In the genomic region with DNA sequence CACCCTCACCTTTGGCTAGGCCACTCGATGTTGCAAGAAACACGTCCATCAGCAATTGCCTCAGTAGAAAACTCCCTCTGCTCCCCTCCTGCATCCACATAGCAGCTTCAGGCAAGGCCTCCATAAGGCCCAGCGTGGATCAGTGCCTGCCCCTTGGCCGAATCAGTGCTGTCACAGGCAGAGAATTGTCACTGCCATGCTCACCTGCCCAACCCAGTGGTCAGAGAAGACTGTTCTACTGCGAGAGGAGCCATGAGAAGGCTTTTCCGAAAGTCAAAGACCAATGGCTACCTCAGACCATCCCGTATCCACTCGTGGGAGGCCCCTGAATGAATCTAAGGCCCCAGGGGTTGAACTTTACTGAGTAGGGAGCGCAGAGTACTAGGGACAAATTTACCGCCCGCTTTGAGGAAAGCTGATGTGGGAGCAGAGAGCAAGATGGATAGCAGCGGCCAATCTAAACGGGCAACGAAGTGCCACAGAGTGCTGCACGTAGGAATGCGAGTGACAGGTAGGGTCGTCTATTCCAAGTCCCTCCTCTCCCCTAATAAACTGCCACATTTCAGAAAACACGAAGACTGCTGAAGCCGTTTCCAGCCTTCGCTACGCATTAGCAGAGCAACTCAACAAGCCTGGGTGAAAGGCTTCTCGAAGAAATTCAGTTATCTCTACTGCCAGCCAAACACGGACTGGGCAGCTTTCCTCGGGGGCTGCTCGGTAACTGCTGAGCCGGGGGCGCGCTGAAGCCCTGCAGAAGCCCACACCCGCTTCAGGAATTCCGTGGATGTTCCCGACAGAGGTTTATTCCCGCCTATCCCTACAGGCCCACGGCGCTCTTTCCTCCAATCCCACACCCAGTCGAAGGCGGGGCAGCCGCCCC, we compare ENCODE assay signal across 8 cellular contexts. TPM values are rescaled to one million over a fixed set of nuclear protein-coding genes. Genes with fewer than 3 reads are reported as not detected.
A peak's percentile ranks its signal among the peaks of the same experiment; 100 is the strongest.
DNase-seq lines count a peak whose midpoint lies in the region; ATAC-seq, FAIRE-seq and TF ChIP-seq lines count a peak whose summit lies in the region.

No MANE protein-coding gene starts in this region.

- peaks cover 13% of the 10 kb centered on the region for H3K4me1 Mint-ChIP-seq in astrocyte (ENCODE audit: low read depth, unreplicated experiment)

- H3K9ac ChIP-seq in astrocyte (ENCODE audit: low read length) (peak overlapping the region; percentile 91), skeletal muscle satellite cell (ENCODE audit: low read depth, low read length) (peak overlapping the region; percentile 90)

- H3K4me3 Mint-ChIP-seq in astrocyte (ENCODE audit: unreplicated experiment) = peak overlapping the region; percentile 88

- H3K27me3 ChIP-seq in astrocyte (ENCODE audit: insufficient read depth, low read length) = no peaks in the 10 kb centered on the region
- no peaks in the 10 kb centered on the region for H3K27me3 ChIP-seq in iPS DF 6.9 (ENCODE audit: control insufficient read depth, insufficient read depth, low read length)
- no peaks in the 10 kb centered on the region for H3K27me3 ChIP-seq in skeletal muscle satellite cell (ENCODE audit: control insufficient read depth, insufficient read depth, low read length)

- H3K27me3 Mint-ChIP-seq in astrocyte (ENCODE audit: low read depth, unreplicated experiment) = no peaks in the 10 kb centered on the region

- no CpG with 5 or more reads among the region's 37 CpGs for WGBS in iPS DF 6.9 (ENCODE audit: insufficient coverage, insufficient read length)

- ATAC-seq in HG02798 (IDR thresholded peaks at IDR 0.05; ENCODE audit: poor library complexity, unreplicated experiment) = no peak

- peak overlapping the region; percentile 82 for H3K4me3 ChIP-seq in astrocyte (ENCODE audit: insufficient read depth, low read depth, low read length)
- H3K4me3 ChIP-seq in iPS DF 6.9 (ENCODE audit: low read length) = peak overlapping the region; percentile 84; the same call in 1 of the 2 replicates
- H3K4me3 ChIP-seq in skeletal muscle satellite cell (ENCODE audit: low read length) = peak overlapping the region; percentile 82

- peak; percentile 51 for DNase-seq in activated CD8-positive, alpha-beta memory T cell treated with anti-CD3 and anti-CD28 coated beads, Interleukin-2, amount 50 U/mL, for 48 hours
- DNase-seq in activated CD8-positive, alpha-beta memory T cell treated with anti-CD3 and anti-CD28 coated beads for 24 hours = no peak
- DNase-seq in NCI-H2171 treated with DMSO at 0.1 percent for 48 hours (lab: John Stamatoyannopoulos, UW) (peak; percentile 89), astrocyte (ENCODE audit: low read depth) (peak; percentile 79), iPS DF 6.9 (ENCODE audit: low read depth, low spot score) (no peak)
- no peak for DNase-seq in stimulated activated naive CD4-positive, alpha-beta T cell treated with Interleukin-2 at 50 U/mL for 16 hours (lab: John Stamatoyannopoulos, UW)

- peak overlapping the region; percentile 99 for H2AFZ ChIP-seq in astrocyte (ENCODE audit: low read depth, low read length)

- TF ChIP-seq CTCF in astrocyte (IDR thresholded peaks at IDR 0.05; ENCODE audit: insufficient read depth, low read depth, low read length) = no peak

- H3K36me3 ChIP-seq in astrocyte (ENCODE audit: insufficient read depth, low read length) (no peaks in the 10 kb centered on the region), iPS DF 6.9 (ENCODE audit: control insufficient read depth, insufficient read depth, low read length) (no peaks in the 10 kb centered on the region), skeletal muscle satellite cell (ENCODE audit: insufficient read depth, low read length) (peaks cover 9% of the 10 kb centered on the region)

- H3K36me3 Mint-ChIP-seq in astrocyte (ENCODE audit: low read depth, unreplicated experiment) = peaks cover 3% of the 10 kb centered on the region

- peaks cover 12% of the 10 kb centered on the region for H4K20me1 ChIP-seq in astrocyte (ENCODE audit: insufficient read depth, low read length)

- H3K4me1 ChIP-seq in astrocyte (ENCODE audit: insufficient read depth, low read length) = peaks cover 11% of the 10 kb centered on the region
- 0 out of 2 replicates have a peak, but pooled peaks cover 2% of the 10 kb centered on the region for H3K4me1 ChIP-seq in iPS DF 6.9 (ENCODE audit: control insufficient read depth, insufficient read depth, low read length)
- peaks cover 16% of the 10 kb centered on the region for H3K4me1 ChIP-seq in skeletal muscle satellite cell (ENCODE audit: control insufficient read depth, insufficient read depth, low read length)

- peak overlapping the region; percentile 96 for H3K4me2 ChIP-seq in astrocyte (ENCODE audit: low read length)
- H3K4me2 ChIP-seq in skeletal muscle satellite cell (ENCODE audit: low read length) = peak overlapping the region; percentile 86

- peaks cover 3% of the 10 kb centered on the region for H3K9me3 Mint-ChIP-seq in astrocyte (ENCODE audit: unreplicated experiment)

- peak overlapping the region; percentile 83 for H3K27ac Mint-ChIP-seq in astrocyte (ENCODE audit: unreplicated experiment)

- no peak for FAIRE-seq in astrocyte (lab: Jason Lieb, UNC)

- H3K27ac ChIP-seq in astrocyte (ENCODE audit: low read depth, low read length) (peak overlapping the region; percentile 90), iPS DF 6.9 (ENCODE audit: low read length) (no peak overlapping the region)

- H3K9me3 ChIP-seq in astrocyte (ENCODE audit: insufficient read depth, low read depth, low read length) (no peaks in the 10 kb centered on the region), iPS DF 6.9 (ENCODE audit: control insufficient read depth, insufficient read depth, low read length) (no peaks in the 10 kb centered on the region), skeletal muscle satellite cell (replicated peaks; ENCODE audit: low read length) (no peaks in the 10 kb centered on the region)

- H3K79me2 ChIP-seq in astrocyte (ENCODE audit: insufficient read depth, low read length) = peaks cover 39% of the 10 kb centered on the region

RNA-seq across cellular contexts. Expression of a gene that starts 1.0 kb away (rescaled TPM):
- 57.5 and 57.7 TPM in 2 replicates for total RNA-seq in astrocyte
- 43.1 and 47.6 TPM in 2 replicates for total RNA-seq in skeletal muscle satellite cell (2012; rRNA removed)

Comparison
In these comparisons a context has a peak if more than half of its experiments do, and no peak if none do; other contexts are left out.
1. DNase-seq: peak in activated CD8-positive, alpha-beta memory T cell treated with anti-CD3 and anti-CD28 coated beads, Interleukin-2, amount 50 U/mL, for 48 hours (single experiment), NCI-H2171 treated with DMSO at 0.1 percent for 48 hours (single experiment) and astrocyte (single experiment); none in activated CD8-positive, alpha-beta memory T cell treated with anti-CD3 and anti-CD28 coated beads for 24 hours (single experiment), iPS DF 6.9 (single experiment) and stimulated activated naive CD4-positive, alpha-beta T cell treated with Interleukin-2 at 50 U/mL for 16 hours (single experiment).
2. Peak in every context shown above with its lines, with median percentiles within 50 percentile points of each other: H3K4me3 ChIP-seq.